ENCODE assay signal across 14 cellular contexts in the genomic region with DNA sequence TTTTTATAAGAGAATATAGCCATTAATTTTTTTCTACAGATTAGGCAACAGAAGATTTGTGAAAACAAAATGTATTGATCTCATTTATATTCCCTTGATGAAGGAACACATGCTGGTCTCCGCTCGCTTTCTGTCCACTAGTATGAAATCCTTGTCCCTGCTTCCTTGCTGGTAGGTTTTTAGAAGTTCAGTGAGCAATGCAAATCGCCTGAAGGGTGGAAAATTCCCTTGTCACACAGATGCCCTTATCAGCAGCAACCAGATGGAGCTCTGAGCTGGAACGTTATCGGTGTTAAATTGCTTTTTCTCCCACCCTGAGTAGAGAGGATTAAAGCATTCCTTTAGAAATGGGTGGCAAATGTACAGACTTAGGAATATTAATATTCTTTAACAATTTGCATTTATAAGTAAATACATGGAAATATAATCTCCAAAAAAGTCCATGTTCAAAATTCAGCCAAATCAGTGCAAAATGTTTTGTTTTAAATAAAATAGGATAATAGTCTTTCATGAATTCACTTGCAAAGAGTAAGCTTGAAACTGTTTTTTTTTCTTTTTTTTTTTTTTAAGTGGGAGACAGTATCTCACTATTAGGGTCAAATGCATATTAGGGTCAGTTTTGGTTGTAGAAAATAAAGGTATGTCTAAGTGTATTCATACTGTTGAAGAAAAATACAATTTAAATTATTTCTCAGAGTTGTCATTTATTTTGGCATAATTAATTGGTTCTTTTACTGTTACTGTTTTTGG.
DNase-seq lines count a peak whose midpoint lies in the region; TF ChIP-seq lines count a peak whose summit lies in the region.
"Had no signal": no experiment of that assay in that cellular context is flagged by ENCODE, and none has a peak within 500 bp of the region (broad histone marks: within the 10 kb centered on the region; RNA-seq: fewer than 3 reads in every experiment).

No MANE protein-coding gene starts in this region.

- H3K4me1 ChIP-seq in HUES6 (ENCODE audit: control insufficient read depth, insufficient read depth, low read length) = peaks cover 10% of the 10 kb centered on the region; the same call in 1 of the 2 replicates

- H3K4me3 ChIP-seq in HUES6 (ENCODE audit: low read depth, low read length) (no peak overlapping the region), fibroblast of the aortic adventitia (ENCODE audit: low read depth, low read length) (no peak overlapping the region)
- H3K4me3 ChIP-seq: mucosa of descending colon, sigmoid colon had no signal

- no peak overlapping the region for H3K9ac ChIP-seq in HUES6 (ENCODE audit: low read length)

- no peaks in the 10 kb centered on the region for H3K36me3 ChIP-seq in HUES6 (ENCODE audit: control insufficient read depth, insufficient read depth, low read length)

- no peaks in the 10 kb centered on the region for H3K27me3 ChIP-seq in HUES6 (ENCODE audit: control insufficient read depth, insufficient read depth, low read length)
- H3K27me3 ChIP-seq: sigmoid colon had no signal

- DNase-seq in UCSD-AML1 (lab: John Stamatoyannopoulos, UW; ENCODE audit: unreplicated experiment) = peak; percentile 22
- DNase-seq in fibroblast of the aortic adventitia (ENCODE audit: low read depth) = peak; percentile 48
- peak; percentile 15 for DNase-seq in pons (ENCODE audit: low spot score)
- DNase-seq in T-helper 2 cell = no peak
- no peak for DNase-seq in activated CD8-positive, alpha-beta memory T cell treated with anti-CD3 and anti-CD28 coated beads, Interleukin-2, amount 50 U/mL, for 48 hours
- DNase-seq in germinal center (ENCODE audit: low spot score) = no peak
- DNase-seq: activated CD8-positive, alpha-beta T cell treated with anti-CD3 and anti-CD28 coated beads, Interleukin-2, amount 10 ng/mL, durations not matched to agents 7 days and 5 days; CD4-positive, alpha-beta memory T cell; effector CD4-positive, alpha-beta T cell; mucosa of descending colon; NCI-H1092 treated with DMSO at 0.1 percent for 48 hours; sigmoid colon; T-helper 1 cell had no signal

- no peak for TF ChIP-seq CTCF in fibroblast of the aortic adventitia (IDR thresholded peaks at IDR 0.05; ENCODE audit: insufficient read depth, low read length)

- H3K9me3 ChIP-seq in HUES6 (ENCODE audit: control insufficient read depth, insufficient read depth, low read depth, low read length) = no peaks in the 10 kb centered on the region
- H3K9me3 ChIP-seq: mucosa of descending colon, sigmoid colon had no signal

- peak overlapping the region; percentile 55; the same call in 1 of the 2 replicates for H3K27ac ChIP-seq in HUES6 (ENCODE audit: low read depth, low read length)
- H3K27ac ChIP-seq: sigmoid colon had no signal

Comparison
In these comparisons a context has a peak if more than half of its experiments do, and no peak if none do; other contexts are left out.
1. DNase-seq: peak in UCSD-AML1 (single experiment), fibroblast of the aortic adventitia (single experiment) and pons (single experiment); none in T-helper 2 cell (0 of 5), activated CD8-positive, alpha-beta memory T cell treated with anti-CD3 and anti-CD28 coated beads, Interleukin-2, amount 50 U/mL, for 48 hours (single experiment) and germinal center (single experiment).